9 cellular contexts compared by ENCODE assay signal in genomic region chr9:128001411-128002298, GRCh38. TPM values are rescaled to one million over a fixed set of nuclear protein-coding genes. Genes with fewer than 3 reads are reported as not detected.
DNase-seq lines count a peak whose midpoint lies in the region; ATAC-seq and TF ChIP-seq lines count a peak whose summit lies in the region.
"Had no signal": no experiment of that assay in that cellular context is flagged by ENCODE, and none has a peak within 500 bp of the region (broad histone marks: within the 10 kb centered on the region; RNA-seq: fewer than 3 reads in every experiment).

No MANE protein-coding gene starts in this region.

- H3K27ac Mint-ChIP-seq in activated CD4-positive, alpha-beta T cell treated with anti-CD3 and anti-CD28 coated beads for 36 hours = no peak overlapping the region
- H3K27ac Mint-ChIP-seq: activated naive CD8-positive, alpha-beta T cell treated with anti-CD3 and anti-CD28 coated beads for 36 hours had no signal

- H3K9me3 Mint-ChIP-seq in activated CD4-positive, alpha-beta T cell treated with anti-CD3 and anti-CD28 coated beads for 36 hours (ENCODE audit: low read depth) = peaks cover 2% of the 10 kb centered on the region
- H3K9me3 Mint-ChIP-seq: activated naive CD8-positive, alpha-beta T cell treated with anti-CD3 and anti-CD28 coated beads for 36 hours had no signal

- peak overlapping the region; percentile 62 for H3K9ac ChIP-seq in GM23248

- H3K9me3 ChIP-seq in GM23248 (ENCODE audit: low read depth) = no peaks in the 10 kb centered on the region

- peak overlapping the region; percentile 80 for H3K27ac ChIP-seq in GM23248

- peaks cover 11% of the 10 kb centered on the region for H3F3A ChIP-seq in GM23248 (ENCODE audit: insufficient read depth)

- H3K27me3 ChIP-seq in GM23248 (replicated peaks; ENCODE audit: insufficient read depth) = no peaks in the 10 kb centered on the region

- WGBS in GM23248 (ENCODE audit: low coverage in 1 of 2, low lambda C conversion rate in 2 of 2, missing lambda C conversion rate in 2 of 2), 2 experiments = 45 to 48% methylated on average over 24 of the region's 24 CpGs

- no peaks in the 10 kb centered on the region for H3K79me2 ChIP-seq in GM23248 (ENCODE audit: insufficient read depth)

- no peaks in the 10 kb centered on the region for H3K36me3 ChIP-seq in GM23248 (ENCODE audit: low read depth)

- in situ Hi-C loops in GM23248 (cut with MboI) = no loop called here

- DNase-seq in GM23248 (peak; percentile 97), UCSD-AML1 (lab: John Stamatoyannopoulos, UW; ENCODE audit: unreplicated experiment) (peak; percentile 44), foreskin fibroblast (peak; percentile 76 to 91), renal cortical epithelial cell (ENCODE audit: low read depth) (peak; percentile 89), left ventricle myocardium superior (no peak)
- no peak for DNase-seq in activated CD4-positive, alpha-beta T cell treated with anti-CD3 and anti-CD28 coated beads for 36 hours
- no peak for DNase-seq in stimulated activated CD4-positive, alpha-beta T cell treated with anti-CD3 and anti-CD28 coated beads, Interleukin-1b, Interleukin-23, amount 100 ng/mL, for 48 hours
- DNase-seq: activated naive CD8-positive, alpha-beta T cell treated with anti-CD3 and anti-CD28 coated beads for 36 hours had no signal

- ATAC-seq in GM18498 (IDR thresholded peaks at IDR 0.05; ENCODE audit: unreplicated experiment) (no peak), left ventricle myocardium superior (no peak)
- no peak for ATAC-seq in activated CD4-positive, alpha-beta T cell treated with anti-CD3 and anti-CD28 coated beads for 36 hours

- peak overlapping the region; percentile 87 for H2AFZ ChIP-seq in GM23248

- CTCF ChIA-PET in activated CD4-positive, alpha-beta T cell treated with anti-CD3 and anti-CD28 coated beads for 36 hours (lab: Charles Lee) = interaction anchor here (1.1 kb wide), 1 partner anchor 27 kb away, joined by 3 read pairs; no protein-coding TSS in a partner anchor

- no peaks in the 10 kb centered on the region for H3K36me3 Mint-ChIP-seq in activated CD4-positive, alpha-beta T cell treated with anti-CD3 and anti-CD28 coated beads for 36 hours (ENCODE audit: low read depth)
- H3K36me3 Mint-ChIP-seq: activated naive CD8-positive, alpha-beta T cell treated with anti-CD3 and anti-CD28 coated beads for 36 hours had no signal

- TF ChIP-seq CTCF in foreskin fibroblast (IDR thresholded peaks at IDR 0.05; ENCODE audit: low read depth, low read length) = no peak

- no peaks in the 10 kb centered on the region for H3K9me2 ChIP-seq in GM23248 (ENCODE audit: insufficient read depth)

- POLR2A ChIA-PET in activated CD4-positive, alpha-beta T cell treated with anti-CD3 and anti-CD28 coated beads for 36 hours (lab: Charles Lee) = interaction anchor here (0.6 kb wide), 1 partner anchor 82 kb away, joined by 5 read pairs; no protein-coding TSS in a partner anchor

- H3K4me2 ChIP-seq in GM23248 (ENCODE audit: unreplicated experiment) = peak overlapping the region; percentile 32

- H3K4me3 Mint-ChIP-seq in activated CD4-positive, alpha-beta T cell treated with anti-CD3 and anti-CD28 coated beads for 36 hours = no peak overlapping the region
- H3K4me3 Mint-ChIP-seq: activated naive CD8-positive, alpha-beta T cell treated with anti-CD3 and anti-CD28 coated beads for 36 hours had no signal

- H3K4me1 ChIP-seq in GM23248 (ENCODE audit: insufficient read depth) = peaks cover 6% of the 10 kb centered on the region

- intact Hi-C loops in left ventricle myocardium superior (cut with micrococcal nuclease) = no loop called here
- intact Hi-C loops in activated CD4-positive, alpha-beta T cell treated with anti-CD3 and anti-CD28 coated beads for 36 hours (cut with DNase I, micrococcal nuclease) = no loop called here

- peaks cover 18% of the 10 kb centered on the region for H3K4me1 Mint-ChIP-seq in activated CD4-positive, alpha-beta T cell treated with anti-CD3 and anti-CD28 coated beads for 36 hours

- H3K4me3 ChIP-seq in GM23248 (no peak overlapping the region), foreskin fibroblast (ENCODE audit: low read depth in 1 of 2, low read length in 2 of 2) (no peak overlapping the region)

- no peaks in the 10 kb centered on the region for H3K27me3 Mint-ChIP-seq in activated CD4-positive, alpha-beta T cell treated with anti-CD3 and anti-CD28 coated beads for 36 hours
- H3K27me3 Mint-ChIP-seq: activated naive CD8-positive, alpha-beta T cell treated with anti-CD3 and anti-CD28 coated beads for 36 hours had no signal

- H4K20me1 ChIP-seq in GM23248 (ENCODE audit: insufficient read depth) = no peaks in the 10 kb centered on the region

RNA-seq across cellular contexts. Expression of gene EEIG1, which starts 20.9 kb away (rescaled TPM):
- 6.1 and 29.6 TPM in 2 replicates for total RNA-seq in GM23248 (2014; rRNA removed; shearing (Covaris generic))
- 8.9 and 9.3 TPM in 2 replicates for polyA plus RNA-seq in GM23248 (2016; fragmentation: Nextera tagmentation; extraction: Ambion mirVana)
- total RNA-seq in renal cortical epithelial cell (5.0 and 39.1 TPM in 2 replicates), left ventricle myocardium superior (21.6 TPM)
- 10 to 100 TPM; 56.2 to 58.4 TPM for total RNA-seq in activated CD4-positive, alpha-beta T cell treated with anti-CD3 and anti-CD28 coated beads for 36 hours

Comparison
In these comparisons a context has a peak if more than half of its experiments do, and no peak if none do; other contexts are left out.
1. DNase-seq: peak in GM23248 (single experiment), UCSD-AML1 (single experiment), foreskin fibroblast (2 of 2) and renal cortical epithelial cell (single experiment); none in left ventricle myocardium superior (single experiment), activated CD4-positive, alpha-beta T cell treated with anti-CD3 and anti-CD28 coated beads for 36 hours (single experiment) and stimulated activated CD4-positive, alpha-beta T cell treated with anti-CD3 and anti-CD28 coated beads, Interleukin-1b, Interleukin-23, amount 100 ng/mL, for 48 hours (single experiment).